In the genomic region with DNA sequence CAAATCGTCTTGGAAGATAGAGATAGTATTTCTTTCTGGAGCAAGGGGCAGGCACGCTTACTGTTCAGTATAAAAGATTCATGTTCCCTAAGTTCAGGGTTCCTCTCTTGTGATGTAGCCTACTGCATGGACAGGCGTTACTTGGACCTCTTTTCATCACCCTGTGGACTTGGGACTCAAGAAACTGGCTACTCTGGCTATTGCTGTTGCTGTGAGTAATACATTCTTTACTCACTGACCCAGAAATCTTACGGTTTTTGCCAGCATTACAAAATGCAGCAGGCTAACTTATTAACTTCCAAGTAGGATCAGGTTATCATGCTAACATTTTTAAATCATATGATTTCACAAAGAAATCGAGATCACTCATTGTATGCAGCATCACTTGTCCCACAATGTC, we compare ENCODE assay signal across 20 cellular contexts. TPM values are rescaled to one million over a fixed set of nuclear protein-coding genes. Genes with fewer than 3 reads are reported as not detected.
DNase-seq lines count a peak whose midpoint lies in the region; TF ChIP-seq lines count a peak whose summit lies in the region.
"Had no signal": no experiment of that assay in that cellular context is flagged by ENCODE, and none has a peak within 500 bp of the region (broad histone marks: within the 10 kb centered on the region; RNA-seq: fewer than 3 reads in every experiment).

No MANE protein-coding gene starts in this region.

- no peak overlapping the region for H3K27ac Mint-ChIP-seq in activated CD4-positive, alpha-beta memory T cell treated with anti-CD3 and anti-CD28 coated beads for 36 hours
- H3K27ac Mint-ChIP-seq: activated naive CD8-positive, alpha-beta T cell treated with anti-CD3 and anti-CD28 coated beads, Interleukin-2, amount 50 U/mL, for 24 hours; activated T-helper 1 cell treated with anti-CD3 and anti-CD28 coated beads, Interleukin-12 subunit alpha, Interleukin-12 subunit beta, Interleukin-2, Interleukin-4 antibody, amounts not matched to agents 30 ng/mL and 10 ng/mL and 1 ng/mL, durations not matched to agents 14 hours and 24 hours and 36 hours; CD8-positive, alpha-beta T cell; stimulated activated naive B cell treated with anti-CD40 and anti-IgM and Interleukin-4, amounts not matched to agents 10 μg/mL and 1 μg/mL and 100 μg/mL, for 72 hours had no signal

- no peaks in the 10 kb centered on the region for H3K36me3 Mint-ChIP-seq in activated CD4-positive, alpha-beta memory T cell treated with anti-CD3 and anti-CD28 coated beads for 36 hours
- H3K36me3 Mint-ChIP-seq: CD8-positive, alpha-beta T cell; stimulated activated naive B cell treated with anti-CD40 and anti-IgM and Interleukin-4, amounts not matched to agents 10 μg/mL and 1 μg/mL and 100 μg/mL, for 72 hours had no signal

- no peak overlapping the region for H3K27ac ChIP-seq in ascending aorta
- H3K27ac ChIP-seq: coronary artery, spleen, upper lobe of left lung had no signal

- H3K4me1 Mint-ChIP-seq in activated CD4-positive, alpha-beta memory T cell treated with anti-CD3 and anti-CD28 coated beads for 36 hours (ENCODE audit: low read depth): no peaks in the 10 kb centered on the region
- H3K4me1 Mint-ChIP-seq: activated naive CD8-positive, alpha-beta T cell treated with anti-CD3 and anti-CD28 coated beads, Interleukin-2, amount 50 U/mL, for 24 hours; stimulated activated naive B cell treated with anti-CD40 and anti-IgM and Interleukin-4, amounts not matched to agents 10 μg/mL and 1 μg/mL and 100 μg/mL, for 72 hours had no signal

- no peak for TF ChIP-seq CTCF in ascending aorta (IDR thresholded peaks at IDR 0.05)

- peak; percentile 82 for DNase-seq in ACHN
- DNase-seq in HK-2 (ENCODE audit: unreplicated experiment): peak; percentile 26
- DNase-seq in dedifferentiated amniotic fluid mesenchymal stem cell (ENCODE audit: extremely low spot score): peak; percentile 41
- peak; percentile 89 for DNase-seq in kidney tubule cell (ENCODE audit: low spot score)
- no peak for DNase-seq in activated CD4-positive, alpha-beta memory T cell treated with anti-CD3 and anti-CD28 coated beads for 36 hours
- no peak for DNase-seq in NCI-H510A treated with DMSO at 0.1 percent for 48 hours (lab: John Stamatoyannopoulos, UW)
- DNase-seq in ascending aorta (ENCODE audit: low spot score in 2 of 2): no peak
- DNase-seq in globus pallidus (ENCODE audit: low spot score): no peak
- DNase-seq: activated CD4-positive, alpha-beta T cell treated with anti-CD3 and anti-CD28 coated beads, Interleukin-2, amount 50 U/mL, for 1 hour; activated naive CD8-positive, alpha-beta T cell treated with anti-CD3 and anti-CD28 coated beads, Interleukin-2, amount 50 U/mL, for 24 hours; CD8-positive, alpha-beta T cell; erythroblast; NCI-H1105; NCI-H2171 treated with DMSO at 0.1 percent for 48 hours; posterior cingulate gyrus; spleen; stimulated activated naive B cell treated with anti-CD40 and anti-IgM and Interleukin-4, amounts not matched to agents 10 μg/mL and 1 μg/mL and 100 μg/mL, for 72 hours; upper lobe of left lung had no signal

- H3K27me3 Mint-ChIP-seq in activated CD4-positive, alpha-beta memory T cell treated with anti-CD3 and anti-CD28 coated beads for 36 hours: no peaks in the 10 kb centered on the region
- H3K27me3 Mint-ChIP-seq: activated naive CD8-positive, alpha-beta T cell treated with anti-CD3 and anti-CD28 coated beads, Interleukin-2, amount 50 U/mL, for 24 hours; stimulated activated naive B cell treated with anti-CD40 and anti-IgM and Interleukin-4, amounts not matched to agents 10 μg/mL and 1 μg/mL and 100 μg/mL, for 72 hours had no signal

- H3K4me1 ChIP-seq in ascending aorta: no peaks in the 10 kb centered on the region
- H3K4me1 ChIP-seq: spleen, upper lobe of left lung had no signal

- H3K27me3 ChIP-seq in ascending aorta: no peaks in the 10 kb centered on the region
- H3K27me3 ChIP-seq: spleen, upper lobe of left lung had no signal

- H3K36me3 ChIP-seq in ascending aorta: no peaks in the 10 kb centered on the region
- H3K36me3 ChIP-seq: spleen, upper lobe of left lung had no signal

- CTCF ChIA-PET in activated CD4-positive, alpha-beta memory T cell treated with anti-CD3 and anti-CD28 coated beads for 36 hours (lab: Charles Lee): no interaction called here

- POLR2A ChIA-PET in activated CD4-positive, alpha-beta memory T cell treated with anti-CD3 and anti-CD28 coated beads for 36 hours (lab: Charles Lee): no interaction called here

- H3K4me3 Mint-ChIP-seq in activated CD4-positive, alpha-beta memory T cell treated with anti-CD3 and anti-CD28 coated beads for 36 hours: no peak overlapping the region
- H3K4me3 Mint-ChIP-seq: activated naive CD8-positive, alpha-beta T cell treated with anti-CD3 and anti-CD28 coated beads, Interleukin-2, amount 50 U/mL, for 24 hours; activated T-helper 1 cell treated with anti-CD3 and anti-CD28 coated beads, Interleukin-12 subunit alpha, Interleukin-12 subunit beta, Interleukin-2, Interleukin-4 antibody, amounts not matched to agents 30 ng/mL and 10 ng/mL and 1 ng/mL, durations not matched to agents 14 hours and 24 hours and 36 hours; CD8-positive, alpha-beta T cell; stimulated activated naive B cell treated with anti-CD40 and anti-IgM and Interleukin-4, amounts not matched to agents 10 μg/mL and 1 μg/mL and 100 μg/mL, for 72 hours had no signal

- no peak overlapping the region for H3K4me3 ChIP-seq in ascending aorta
- H3K4me3 ChIP-seq: coronary artery, spleen, upper lobe of left lung had no signal

- intact Hi-C loops in activated CD4-positive, alpha-beta memory T cell treated with anti-CD3 and anti-CD28 coated beads for 36 hours (cut with micrococcal nuclease): no loop called here
- intact Hi-C loops in ascending aorta (cut with DNase I): no loop called here

- no peaks in the 10 kb centered on the region for H3K9me3 ChIP-seq in ascending aorta
- H3K9me3 ChIP-seq: spleen, upper lobe of left lung had no signal

- no peaks in the 10 kb centered on the region for H3K9me3 Mint-ChIP-seq in activated CD4-positive, alpha-beta memory T cell treated with anti-CD3 and anti-CD28 coated beads for 36 hours
- H3K9me3 Mint-ChIP-seq: activated naive CD8-positive, alpha-beta T cell treated with anti-CD3 and anti-CD28 coated beads, Interleukin-2, amount 50 U/mL, for 24 hours; activated T-helper 1 cell treated with anti-CD3 and anti-CD28 coated beads, Interleukin-12 subunit alpha, Interleukin-12 subunit beta, Interleukin-2, Interleukin-4 antibody, amounts not matched to agents 30 ng/mL and 10 ng/mL and 1 ng/mL, durations not matched to agents 14 hours and 24 hours and 36 hours; CD8-positive, alpha-beta T cell; stimulated activated naive B cell treated with anti-CD40 and anti-IgM and Interleukin-4, amounts not matched to agents 10 μg/mL and 1 μg/mL and 100 μg/mL, for 72 hours had no signal

- in situ Hi-C loops in ACHN (cut with HindIII; ENCODE audit: low pct_ligation_motif_present, low pct_unique_long_range_greater_than_20kb, low sequenced_read_pairs): no loop called here

RNA-seq across cellular contexts. Expression of a gene that starts 12.8 kb away (rescaled TPM):
- under 1 TPM; 0.24 to 0.36 TPM for total RNA-seq in activated CD4-positive, alpha-beta memory T cell treated with anti-CD3 and anti-CD28 coated beads for 36 hours
- 34.9 TPM for total RNA-seq in ascending aorta
- total RNA-seq: CD8-positive, alpha-beta T cell had no signal

Comparison
In these comparisons a context has a peak if more than half of its experiments do, and no peak if none do; other contexts are left out.
1. DNase-seq: peak in ACHN (single experiment), HK-2 (single experiment), dedifferentiated amniotic fluid mesenchymal stem cell (single experiment) and kidney tubule cell (single experiment); none in activated CD4-positive, alpha-beta memory T cell treated with anti-CD3 and anti-CD28 coated beads for 36 hours (single experiment), NCI-H510A treated with DMSO at 0.1 percent for 48 hours (single experiment), ascending aorta (0 of 2) and globus pallidus (single experiment).
2. RNA of a gene that starts 12.8 kb away (total RNA-seq): 34.9 TPM in ascending aorta (single experiment); 0.24 to 0.36 TPM in activated CD4-positive, alpha-beta memory T cell treated with anti-CD3 and anti-CD28 coated beads for 36 hours; every median in the first group is over 10 times any median in the second.